In genomic region chr20:7935027-7935551, GRCh38 we compare ENCODE assay signal across 17 cellular contexts. TPM values are rescaled to one million over a fixed set of nuclear protein-coding genes. Genes with fewer than 3 reads are reported as not detected.
A peak's percentile ranks its signal among the peaks of the same experiment; 100 is the strongest.
DNase-seq lines count a peak whose midpoint lies in the region; ATAC-seq, FAIRE-seq and TF ChIP-seq lines count a peak whose summit lies in the region.
"Had no signal": no experiment of that assay in that cellular context is flagged by ENCODE, and none has a peak within 500 bp of the region (broad histone marks: within the 10 kb centered on the region; RNA-seq: fewer than 3 reads in every experiment).

No MANE protein-coding gene starts in this region.

- DNase-seq in GM12865 (ENCODE audit: low read depth) (peak; percentile 19), MV-4-11 (lab: John Stamatoyannopoulos, UW) (peak; percentile 28), head of caudate nucleus (no peak), H54 (ENCODE audit: insufficient read length, low spot score) (no peak), PC-9 (no peak)
- no peak for DNase-seq in activated CD4-positive, alpha-beta T cell treated with anti-CD3 and anti-CD28 coated beads for 4 hours
- DNase-seq: activated CD8-positive, alpha-beta memory T cell treated with anti-CD3 and anti-CD28 coated beads, Interleukin-2, amount 10 ng/mL, durations not matched to agents 7 days and 5 days; glutamatergic neuron; NCI-H146; NCI-H526; retina; SIG-M5 had no signal

- H3K9me3 ChIP-seq in PC-9 (ENCODE audit: insufficient read depth, low read depth) = no peaks in the 10 kb centered on the region

- H3K4me2 ChIP-seq in PC-9 = no peak overlapping the region

- H3K4me3 ChIP-seq in GM12865 (ENCODE audit: low read depth, low read length) = no peak overlapping the region
- no peak overlapping the region for H3K4me3 ChIP-seq in PC-9
- H3K4me3 ChIP-seq: cardiac muscle cell had no signal

- no peaks in the 10 kb centered on the region for H3F3A ChIP-seq in PC-9 (ENCODE audit: insufficient read depth, low read depth)

- no peaks in the 10 kb centered on the region for H3K9me2 ChIP-seq in PC-9 (ENCODE audit: insufficient read depth)

- no peak for TF ChIP-seq POLR2A in H54 (IDR thresholded peaks at IDR 0.05; ENCODE audit: low read depth, low read length)

- no peak overlapping the region for H3K27ac ChIP-seq in PC-9
- H3K27ac ChIP-seq: cardiac muscle cell had no signal

- no peaks in the 10 kb centered on the region; the same call in 1 of the 2 replicates for H3K27me3 ChIP-seq in PC-9 (ENCODE audit: insufficient read depth, low read depth)
- H3K27me3 ChIP-seq: cardiac muscle cell had no signal

- intact Hi-C loops in head of caudate nucleus (cut with DNase I) (no loop called here), PC-9 (cut with micrococcal nuclease; ENCODE audit: unreplicated experiment) (loop anchor here (5.0 to 10.0 kb wide), 2 partner anchors 370 to 457 kb away; no protein-coding TSS in a partner anchor)

- no TSS peak for BruUV-seq in PC-9 (replicated peaks; lab: Mats Ljungman, UMichigan)

- H2AFZ ChIP-seq in PC-9 = no peak overlapping the region

- no peaks in the 10 kb centered on the region for H3K36me3 ChIP-seq in PC-9 (ENCODE audit: low read depth)
- H3K36me3 ChIP-seq: cardiac muscle cell had no signal

- TF ChIP-seq CTCF in GM12865 (IDR thresholded peaks at IDR 0.05; ENCODE audit: insufficient read depth, low read depth, low read length, missing control alignments) (no peak), PC-9 (conservative IDR thresholded peaks at IDR 0.05) (no peak)

- no peaks in the 10 kb centered on the region for H3K4me1 ChIP-seq in PC-9 (replicated peaks; ENCODE audit: insufficient read depth)

- POLR2A ChIA-PET in PC-9 (lab: Charles Lee; ENCODE audit: unreplicated experiment) = no interaction called here

- no peaks in the 10 kb centered on the region for H4K20me1 ChIP-seq in PC-9 (ENCODE audit: insufficient read depth)

- ATAC-seq in GM19043 (IDR thresholded peaks at IDR 0.05; ENCODE audit: low read depth, unreplicated experiment) = peak; percentile 72
- peak; percentile 55 for ATAC-seq in HG02943 (IDR thresholded peaks at IDR 0.05; ENCODE audit: low read depth, unreplicated experiment)
- ATAC-seq: activated CD8-positive, alpha-beta memory T cell treated with anti-CD3 and anti-CD28 coated beads, Interleukin-2, amount 10 ng/mL, durations not matched to agents 7 days and 5 days had no signal

- H3K79me2 ChIP-seq in PC-9 (ENCODE audit: low read depth) = no peaks in the 10 kb centered on the region

- CTCF ChIA-PET in PC-9 (lab: Charles Lee) = no interaction called here

- no peak for FAIRE-seq in H54 (lab: Jason Lieb, UNC)
- FAIRE-seq: HTR-8/SVneo had no signal

RNA-seq across cellular contexts. Expression of gene HAO1, which starts 5.2 kb away (rescaled TPM):
- not detected in 2 replicates for total RNA-seq in PC-9 (2021)
- total RNA-seq: activated CD8-positive, alpha-beta memory T cell treated with anti-CD3 and anti-CD28 coated beads, Interleukin-2, amount 10 ng/mL, durations not matched to agents 7 days and 5 days; cardiac muscle cell; myocyte had no signal

Comparison
In these comparisons a context has a peak if more than half of its experiments do, and no peak if none do; other contexts are left out.
1. DNase-seq: peak in GM12865 (single experiment) and MV-4-11 (single experiment); none in head of caudate nucleus (0 of 42), activated CD4-positive, alpha-beta T cell treated with anti-CD3 and anti-CD28 coated beads for 4 hours (0 of 2), H54 (single experiment) and PC-9 (0 of 2).